10 cellular contexts compared by ENCODE assay signal in genomic region chr17:42406602-42407288, GRCh38. TPM values are rescaled to one million over a fixed set of nuclear protein-coding genes. Genes with fewer than 3 reads are reported as not detected.
DNase-seq lines count a peak whose midpoint lies in the region; ATAC-seq, FAIRE-seq and TF ChIP-seq lines count a peak whose summit lies in the region.
"Had no signal": no experiment of that assay in that cellular context is flagged by ENCODE, and none has a peak within 500 bp of the region (broad histone marks: within the 10 kb centered on the region; RNA-seq: fewer than 3 reads in every experiment).

No MANE protein-coding gene starts in this region.

- H2AFZ ChIP-seq in HCT116 (ENCODE audit: low read depth, low read length, poor library complexity, severe bottlenecking): no peak overlapping the region

- H3K4me2 ChIP-seq in HCT116 (ENCODE audit: low read length): peak overlapping the region; percentile 23; the same call in 1 of the 2 replicates

- TF ChIP-seq CTCF in HCT116 (IDR thresholded peaks at IDR 0.05 in 2 of 3, conservative IDR thresholded peaks at IDR 0.05 in 1 of 3; ENCODE audit: borderline replicate concordance in 1 of 3, insufficient read depth in 1 of 3, low read depth in 2 of 3, low read length in 2 of 3): no peak
- TF ChIP-seq CTCF in ascending aorta (IDR thresholded peaks at IDR 0.05): no peak
- TF ChIP-seq CTCF in kidney (IDR thresholded peaks at IDR 0.05; ENCODE audit: borderline replicate concordance, extremely low read depth, insufficient read depth): no peak

- no peak for TF ChIP-seq RAD21 in HCT116 (IDR thresholded peaks at IDR 0.05; ENCODE audit: low read depth)

- TF ChIP-seq POLR2A in HCT116 (IDR thresholded peaks at IDR 0.05; ENCODE audit: borderline replicate concordance, extremely low read depth, insufficient read depth, insufficient read length): no peak

- FAIRE-seq in kidney (lab: Jason Lieb, UNC) (no peak), urothelium cell line (lab: Jason Lieb, UNC) (no peak)

- RAD21 ChIA-PET in HCT116 (lab: Charles Lee; ENCODE audit: low non-redundant PET in 1 of 2, low total read pairs in 2 of 2, uncharacterized antibody in 2 of 2, unreplicated experiment in 2 of 2): interaction anchor here (1.2 to 1.8 kb wide), 2 partner anchors 82 to 121 kb away, joined by 5 to 6 read pairs; no protein-coding TSS in a partner anchor

- H3K4me3 ChIP-seq in HCT116 (replicated peaks in 1 of 2; ENCODE audit: low read depth in 1 of 2, low read length in 2 of 2) (no peak overlapping the region), ascending aorta (peak overlapping the region in 1 of 2 donors; percentile 19), kidney (ENCODE audit: low read length in 2 of 2) (no peak overlapping the region)

- H3K9me3 Mint-ChIP-seq in stimulated activated naive B cell treated with anti-CD40 and anti-IgM and Interleukin-4, amounts not matched to agents 10 μg/mL and 1 μg/mL and 100 μg/mL, for 72 hours: no peaks in the 10 kb centered on the region
- H3K9me3 Mint-ChIP-seq in activated CD4-positive, alpha-beta memory T cell treated with anti-CD3 and anti-CD28 coated beads, Interleukin-2, amount 10 ng/mL, durations not matched to agents 7 days and 5 days: no peaks in the 10 kb centered on the region
- H3K9me3 Mint-ChIP-seq: CD8-positive, alpha-beta T cell; central memory CD8-positive, alpha-beta T cell had no signal

- H3K27me3 Mint-ChIP-seq in stimulated activated naive B cell treated with anti-CD40 and anti-IgM and Interleukin-4, amounts not matched to agents 10 μg/mL and 1 μg/mL and 100 μg/mL, for 72 hours: peaks cover 5 to 10% of the 10 kb centered on the region in 2 donors
- peaks cover 23% of the 10 kb centered on the region for H3K27me3 Mint-ChIP-seq in activated CD4-positive, alpha-beta memory T cell treated with anti-CD3 and anti-CD28 coated beads, Interleukin-2, amount 10 ng/mL, durations not matched to agents 7 days and 5 days
- H3K27me3 Mint-ChIP-seq: central memory CD8-positive, alpha-beta T cell had no signal

- POLR2A ChIA-PET in HCT116 (lab: Charles Lee): interaction anchor here (1.3 to 7.9 kb wide), 3 partner anchors 15 to 18 kb away, joined by 3 to 88 read pairs (median 7); partner anchors contain the start of genes CAVIN1 and STAT3
- POLR2A ChIA-PET in activated CD4-positive, alpha-beta memory T cell treated with anti-CD3 and anti-CD28 coated beads, Interleukin-2, amount 10 ng/mL, durations not matched to agents 7 days and 5 days (lab: Charles Lee): interaction anchor here (1.1 to 3.8 kb wide), 7 partner anchors 16 to 95 kb away, joined by 3 to 18 read pairs (median 5); partner anchors contain the start of genes CAVIN1 and STAT3

- H3K9me2 ChIP-seq in HCT116 (ENCODE audit: insufficient read depth): no peaks in the 10 kb centered on the region

- H3K4me1 ChIP-seq in HCT116 (ENCODE audit: control insufficient read depth in 1 of 2, insufficient read depth in 2 of 2, low read length in 2 of 2) (peaks cover 44 to 69% of the 10 kb centered on the region in 2 experiments), ascending aorta (peaks cover 37 to 65% of the 10 kb centered on the region in 2 donors), kidney (ENCODE audit: control insufficient read depth in 1 of 2, insufficient read depth in 1 of 2, low read depth in 1 of 2, low read length in 2 of 2) (peaks cover 0 to 19% of the 10 kb centered on the region in 2 donors)

- H3K27me3 ChIP-seq in HCT116 (ENCODE audit: insufficient read depth, low read length) (no peaks in the 10 kb centered on the region), ascending aorta (no peaks in the 10 kb centered on the region)

- no peak overlapping the region for H3K4me3 Mint-ChIP-seq in stimulated activated naive B cell treated with anti-CD40 and anti-IgM and Interleukin-4, amounts not matched to agents 10 μg/mL and 1 μg/mL and 100 μg/mL, for 72 hours
- H3K4me3 Mint-ChIP-seq in activated CD4-positive, alpha-beta memory T cell treated with anti-CD3 and anti-CD28 coated beads, Interleukin-2, amount 10 ng/mL, durations not matched to agents 7 days and 5 days: no peak overlapping the region
- H3K4me3 Mint-ChIP-seq: CD8-positive, alpha-beta T cell; central memory CD8-positive, alpha-beta T cell had no signal

- no peaks in the 10 kb centered on the region for H3K9me3 ChIP-seq in HCT116 (ENCODE audit: control insufficient read depth in 1 of 2, insufficient read depth in 1 of 2, low read depth in 1 of 2, low read length in 2 of 2)
- H3K9me3 ChIP-seq in ascending aorta: no peaks in the 10 kb centered on the region
- H3K9me3 ChIP-seq in kidney (ENCODE audit: control insufficient read depth in 1 of 2, low read length in 2 of 2): no peaks in the 10 kb centered on the region

- no peaks in the 10 kb centered on the region for H3K36me3 Mint-ChIP-seq in stimulated activated naive B cell treated with anti-CD40 and anti-IgM and Interleukin-4, amounts not matched to agents 10 μg/mL and 1 μg/mL and 100 μg/mL, for 72 hours
- no peaks in the 10 kb centered on the region for H3K36me3 Mint-ChIP-seq in activated CD4-positive, alpha-beta memory T cell treated with anti-CD3 and anti-CD28 coated beads, Interleukin-2, amount 10 ng/mL, durations not matched to agents 7 days and 5 days (ENCODE audit: low read depth)
- H3K36me3 Mint-ChIP-seq: CD8-positive, alpha-beta T cell had no signal

- peak overlapping the region; percentile 3; the same call in 1 of the 2 replicates for H3K27ac ChIP-seq in HCT116 (ENCODE audit: low read depth, low read length)
- H3K27ac ChIP-seq in ascending aorta: peak overlapping the region; percentile 76 to 84
- H3K27ac ChIP-seq in kidney (ENCODE audit: low read depth in 2 of 2, low read length in 2 of 2): peak overlapping the region; percentile 14 to 56

- peaks cover 12 to 18% of the 10 kb centered on the region in 2 donors for H3K4me1 Mint-ChIP-seq in stimulated activated naive B cell treated with anti-CD40 and anti-IgM and Interleukin-4, amounts not matched to agents 10 μg/mL and 1 μg/mL and 100 μg/mL, for 72 hours
- H3K4me1 Mint-ChIP-seq in activated CD4-positive, alpha-beta memory T cell treated with anti-CD3 and anti-CD28 coated beads, Interleukin-2, amount 10 ng/mL, durations not matched to agents 7 days and 5 days: peaks cover 10% of the 10 kb centered on the region

- no TSS peak for BruUV-seq in HCT116 (replicated peaks; lab: Mats Ljungman, UMichigan)

- peaks cover 6% of the 10 kb centered on the region; the same call in 1 of the 2 replicates for H4K20me1 ChIP-seq in HCT116 (ENCODE audit: insufficient read depth)

- H3K9ac ChIP-seq in HCT116 (ENCODE audit: low read length) (no peak overlapping the region), kidney (ENCODE audit: low read length in 2 of 2) (no peak overlapping the region)

- CTCF ChIA-PET in HCT116 (lab: Charles Lee): interaction anchor here (0.8 to 2.9 kb wide), 17 partner anchors 8 to 225 kb away, joined by 3 to 20 read pairs (median 4); partner anchors contain the start of genes CAVIN1, KCNH4, NAGLU and STAT3
- CTCF ChIA-PET in activated CD4-positive, alpha-beta memory T cell treated with anti-CD3 and anti-CD28 coated beads, Interleukin-2, amount 10 ng/mL, durations not matched to agents 7 days and 5 days (lab: Charles Lee): interaction anchor here (0.6 to 15.8 kb wide), 33 partner anchors 8 to 286 kb away, joined by 3 to 342 read pairs (median 4); partner anchors contain the start of genes CAVIN1, NAGLU, STAT3 and TUBG1

- ATAC-seq in HCT116: no peak
- no peak for ATAC-seq in stimulated activated naive B cell treated with anti-CD40 and anti-IgM and Interleukin-4, amounts not matched to agents 10 μg/mL and 1 μg/mL and 100 μg/mL, for 72 hours (replicated peaks)

- H3K36me3 ChIP-seq in HCT116 (ENCODE audit: control insufficient read depth in 1 of 2, insufficient read depth in 2 of 2, low read length in 2 of 2): peaks cover 4 to 18% of the 10 kb centered on the region in 2 experiments; a peak in 2 of 4 replicates
- peaks cover 24 to 32% of the 10 kb centered on the region in 2 donors for H3K36me3 ChIP-seq in ascending aorta
- peaks cover 0 to 2% of the 10 kb centered on the region in 2 donors for H3K36me3 ChIP-seq in kidney (ENCODE audit: control insufficient read depth in 1 of 2, insufficient read depth in 2 of 2, low read length in 2 of 2)

- peak overlapping the region; percentile 69 for H3K27ac Mint-ChIP-seq in stimulated activated naive B cell treated with anti-CD40 and anti-IgM and Interleukin-4, amounts not matched to agents 10 μg/mL and 1 μg/mL and 100 μg/mL, for 72 hours
- no peak overlapping the region for H3K27ac Mint-ChIP-seq in activated CD4-positive, alpha-beta memory T cell treated with anti-CD3 and anti-CD28 coated beads, Interleukin-2, amount 10 ng/mL, durations not matched to agents 7 days and 5 days
- H3K27ac Mint-ChIP-seq: CD8-positive, alpha-beta T cell had no signal

- H3K79me2 ChIP-seq in HCT116 (ENCODE audit: insufficient read depth, low read length): peaks cover 71% of the 10 kb centered on the region

- intact Hi-C loops in HCT116 (cut with micrococcal nuclease): loop anchor here (1.0 to 5.0 kb wide), 2 partner anchors 83 to 111 kb away; no protein-coding TSS in a partner anchor
- intact Hi-C loops in ascending aorta (cut with DNase I): loop anchor here (1.0 to 5.0 kb wide), 2 partner anchors 81 to 111 kb away; no protein-coding TSS in a partner anchor
- intact Hi-C loops in kidney (cut with DNase I): loop anchor here (5.0 kb wide), 1 partner anchor 89 kb away; no protein-coding TSS in a partner anchor

- no peak for DNase-seq in HCT116 (ENCODE audit: low read depth, low spot score)
- DNase-seq in ascending aorta (ENCODE audit: low spot score in 2 of 2): no peak
- DNase-seq in kidney: no peak
- no peak for DNase-seq in stimulated activated naive B cell treated with anti-CD40 and anti-IgM and Interleukin-4, amounts not matched to agents 10 μg/mL and 1 μg/mL and 100 μg/mL, for 72 hours
- DNase-seq in activated CD4-positive, alpha-beta memory T cell treated with anti-CD3 and anti-CD28 coated beads, Interleukin-2, amount 10 ng/mL, durations not matched to agents 7 days and 5 days: no peak
- no peak for DNase-seq in pons (ENCODE audit: low spot score)
- DNase-seq in urothelium cell line (ENCODE audit: low spot score): no peak
- no peak for DNase-seq in T-helper 9 cell

RNA-seq across cellular contexts. Expression of gene CAVIN1, which starts 16.3 kb away (rescaled TPM):
- total RNA-seq in HCT116 (2021; ENCODE audit: unreplicated experiment) (79.7 TPM), ascending aorta (548 TPM), kidney (204 TPM)
- 52.0 and 53.3 TPM in 2 replicates for polyA plus RNA-seq in HCT116 (2012)
- polyA plus RNA-seq in kidney (ENCODE audit: insufficient read depth, low read depth, low replicate concordance): 67.1 TPM
- total RNA-seq in activated CD4-positive, alpha-beta memory T cell treated with anti-CD3 and anti-CD28 coated beads, Interleukin-2, amount 10 ng/mL, durations not matched to agents 7 days and 5 days: 1 to 10 TPM; 1.0 to 1.1 TPM
- total RNA-seq: CD8-positive, alpha-beta T cell had no signal

RNA-seq across cellular contexts. Expression of gene STAT3, which starts 18.5 kb away (rescaled TPM):
- total RNA-seq in HCT116 (2021; ENCODE audit: unreplicated experiment) (61.0 TPM), ascending aorta (181 TPM), kidney (327 TPM)
- polyA plus RNA-seq in HCT116 (2012): 38.0 and 39.4 TPM in 2 replicates
- polyA plus RNA-seq in kidney (ENCODE audit: insufficient read depth, low read depth, low replicate concordance): 55.6 TPM
- total RNA-seq in activated CD4-positive, alpha-beta memory T cell treated with anti-CD3 and anti-CD28 coated beads, Interleukin-2, amount 10 ng/mL, durations not matched to agents 7 days and 5 days: 100 to 1,000 TPM; 130 to 135 TPM

RNA-seq across cellular contexts. Expression of gene ATP6V0A1, which starts 51.9 kb away (rescaled TPM):
- total RNA-seq in HCT116 (2021; ENCODE audit: unreplicated experiment) (65.2 TPM), ascending aorta (59.0 TPM), kidney (110 TPM)
- 45.1 and 45.5 TPM in 2 replicates for polyA plus RNA-seq in HCT116 (2012)
- polyA plus RNA-seq in kidney (ENCODE audit: insufficient read depth, low read depth, low replicate concordance): 108 TPM
- 1 to 10 TPM; 5.8 to 8.6 TPM for total RNA-seq in activated CD4-positive, alpha-beta memory T cell treated with anti-CD3 and anti-CD28 coated beads, Interleukin-2, amount 10 ng/mL, durations not matched to agents 7 days and 5 days

Comparison
In these comparisons a context has a peak if more than half of its experiments do, and no peak if none do; other contexts are left out.
1. H3K27ac ChIP-seq: peak in every context shown above with its lines; median percentile 80 in ascending aorta; 35 in kidney; 3 in HCT116.
2. RNA of gene CAVIN1, which starts 16.3 kb away (total RNA-seq): 548 TPM in ascending aorta (single experiment), 204 TPM in kidney (single experiment) and 79.7 TPM in HCT116 (single experiment); 1.0 to 1.1 TPM in activated CD4-positive, alpha-beta memory T cell treated with anti-CD3 and anti-CD28 coated beads, Interleukin-2, amount 10 ng/mL, durations not matched to agents 7 days and 5 days; every median in the first group is over 10 times any median in the second.